11 cellular contexts compared by ENCODE assay signal in the genomic region with DNA sequence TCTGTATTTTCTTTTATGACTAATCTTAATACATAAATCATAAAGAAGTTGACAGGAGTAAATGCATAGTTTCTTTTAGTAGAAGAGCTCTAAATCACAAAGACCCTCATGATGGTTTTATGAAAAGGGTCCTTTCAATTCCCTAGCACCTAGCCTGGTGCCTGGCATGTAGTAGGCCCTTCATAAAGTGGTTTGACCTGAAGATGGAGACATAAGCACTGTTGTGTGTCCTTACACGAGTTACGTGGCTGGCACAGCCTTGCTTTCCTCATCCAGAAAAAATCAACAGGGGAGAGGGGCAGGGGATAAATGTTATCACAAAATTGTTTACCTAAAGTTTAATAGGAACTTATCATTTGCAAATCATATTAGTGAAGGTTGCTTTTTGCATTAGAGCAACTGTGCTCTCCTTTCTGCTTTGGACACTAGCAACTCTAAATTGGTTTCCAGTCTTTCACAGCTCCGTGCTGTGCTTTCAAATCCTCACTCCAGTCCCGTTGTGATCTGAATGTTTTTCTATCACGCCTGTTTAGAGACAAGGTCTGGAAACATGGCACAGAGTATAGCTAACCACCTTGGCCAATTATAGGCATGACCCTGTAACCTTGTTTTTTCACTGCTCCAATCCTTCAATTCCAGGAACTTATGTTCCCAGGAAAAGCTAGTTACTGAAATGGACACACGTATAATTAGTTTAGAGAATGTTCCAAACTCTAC. TPM values are rescaled to one million over a fixed set of nuclear protein-coding genes. Genes with fewer than 3 reads are reported as not detected.
DNase-seq lines count a peak whose midpoint lies in the region; FAIRE-seq and TF ChIP-seq lines count a peak whose summit lies in the region.
"Had no signal": no experiment of that assay in that cellular context is flagged by ENCODE, and none has a peak within 500 bp of the region (broad histone marks: within the 10 kb centered on the region; RNA-seq: fewer than 3 reads in every experiment).

No MANE protein-coding gene starts in this region.

- no peaks in the 10 kb centered on the region for H3K27me3 Mint-ChIP-seq in chondrocyte (ENCODE audit: low read depth)

- H3K9me3 Mint-ChIP-seq in chondrocyte (ENCODE audit: low read depth), result no peaks in the 10 kb centered on the region
- H3K9me3 Mint-ChIP-seq: nephron had no signal

- H3K4me3 Mint-ChIP-seq in chondrocyte (ENCODE audit: unreplicated experiment), result no peak overlapping the region
- H3K4me3 Mint-ChIP-seq: nephron had no signal

- peaks cover 6% of the 10 kb centered on the region for H4K20me1 ChIP-seq in keratinocyte (ENCODE audit: control insufficient read depth, extremely low read depth, insufficient read depth, low read length)

- no peak overlapping the region for H3K27ac Mint-ChIP-seq in chondrocyte (ENCODE audit: unreplicated experiment)

- H3K4me3 ChIP-seq in keratinocyte (ENCODE audit: control insufficient read depth in 2 of 3, extremely low read depth in 1 of 3, insufficient read depth in 2 of 3, low read depth in 1 of 3, low read length in 3 of 3) (no peak overlapping the region), uterus (no peak overlapping the region)

- no peak for TF ChIP-seq POLR2A in uterus (IDR thresholded peaks at IDR 0.05)

- H2AFZ ChIP-seq in keratinocyte (ENCODE audit: control insufficient read depth, low read length), result no peak overlapping the region

- no peaks in the 10 kb centered on the region for H3K36me3 Mint-ChIP-seq in chondrocyte (ENCODE audit: low read depth)

- no peak overlapping the region for H3K4me2 ChIP-seq in keratinocyte (ENCODE audit: control insufficient read depth, extremely low read depth, insufficient read depth, low read depth, low read length)

- H3K9me1 ChIP-seq in keratinocyte (ENCODE audit: control insufficient read depth, extremely low read depth, insufficient read depth, low read length), result no peaks in the 10 kb centered on the region

- dilution Hi-C loops in keratinocyte (cut with MboI; ENCODE audit: extremely low pct_ligation_motif_present, low sequenced_read_pairs), result no loop called here

- TF ChIP-seq CTCF in chondrocyte (IDR thresholded peaks at IDR 0.05) (peak; percentile 58), keratinocyte (optimal IDR thresholded peaks at IDR 0.05 in 1 of 3, IDR thresholded peaks at IDR 0.05 in 1 of 3, conservative IDR thresholded peaks at IDR 0.05 in 1 of 3; ENCODE audit: extremely low read depth in 1 of 3, insufficient read depth in 2 of 3, low read length in 3 of 3) (peak in 2 of 3 experiments; percentile 9 to 51), uterus (IDR thresholded peaks at IDR 0.05) (peak in 1 of 4 experiments; percentile 19)

- H3K9me3 ChIP-seq in keratinocyte (ENCODE audit: control insufficient read depth, low read depth, low read length), result no peaks in the 10 kb centered on the region
- no peaks in the 10 kb centered on the region for H3K9me3 ChIP-seq in uterus

- H3K4me1 Mint-ChIP-seq in chondrocyte (ENCODE audit: low read depth), result peaks cover 3% of the 10 kb centered on the region
- H3K4me1 Mint-ChIP-seq: nephron had no signal

- H3K9ac ChIP-seq in keratinocyte (ENCODE audit: control insufficient read depth, extremely low read depth, insufficient read depth, low read length), result no peak overlapping the region

- H3K27me3 ChIP-seq in keratinocyte (ENCODE audit: control insufficient read depth, extremely low read depth, insufficient read depth, low read length) (no peaks in the 10 kb centered on the region), uterus (no peaks in the 10 kb centered on the region)

- DNase-seq in NCI-H82 (lab: John Stamatoyannopoulos, UW), result peak; percentile 14
- no peak for DNase-seq in NCI-H82 treated with DMSO at 0.1 percent for 48 hours (lab: John Stamatoyannopoulos, UW; ENCODE audit: unreplicated experiment)
- DNase-seq in chondrocyte (ENCODE audit: low spot score), result no peak
- no peak for DNase-seq in keratinocyte (ENCODE audit: low read depth, low spot score)
- no peak for DNase-seq in uterus
- no peak for DNase-seq in cerebellum (ENCODE audit: low spot score)
- DNase-seq in COR-L47 (lab: John Stamatoyannopoulos, UW), result no peak
- DNase-seq in HPDE6-E6E7 (ENCODE audit: extremely low spot score), result no peak
- DNase-seq: activated effector memory CD4-positive, alpha-beta T cell treated with anti-CD3 and anti-CD28 coated beads, Interleukin-2, amount 50 U/mL, for 16 hours had no signal

- intact Hi-C loops in uterus (cut with DNase I; ENCODE audit: low total_unique reads), result loop anchor here (5.0 kb wide), 1 partner anchor 158 kb away; no protein-coding TSS in a partner anchor

- no peaks in the 10 kb centered on the region for H3K36me3 ChIP-seq in keratinocyte (ENCODE audit: control insufficient read depth in 2 of 2, extremely low read depth in 1 of 2, insufficient read depth in 2 of 2, low read length in 2 of 2)
- H3K36me3 ChIP-seq in uterus, result no peaks in the 10 kb centered on the region

- H3K4me1 ChIP-seq in keratinocyte (ENCODE audit: control insufficient read depth, extremely low read depth, insufficient read depth, low read length) (peaks cover 24% of the 10 kb centered on the region), uterus (no peaks in the 10 kb centered on the region)

- H3K79me2 ChIP-seq in keratinocyte (ENCODE audit: control insufficient read depth, insufficient read depth, low read length), result no peaks in the 10 kb centered on the region

- no peak overlapping the region for H3K27ac ChIP-seq in keratinocyte (ENCODE audit: control insufficient read depth, insufficient read depth, low read length)
- H3K27ac ChIP-seq in uterus, result peak overlapping the region; percentile 3 to 39
- H3K27ac ChIP-seq: HL-60 had no signal

- FAIRE-seq in keratinocyte (lab: Jason Lieb, UNC), result no peak

RNA-seq across cellular contexts. Expression of a gene that starts 55.7 kb away (rescaled TPM):
- total RNA-seq in chondrocyte (13.7 to 32.9 TPM (median 14.0 TPM) in 3 replicates), uterus (100 to 1,000 TPM in 1 of 4 donors, 10 to 100 TPM in 3; 36.2 to 338 (median 69.0) TPM), cerebellum (55.9 TPM)
- polyA plus RNA-seq in keratinocyte, result 17.1 to 24.7 TPM (median 19.7 TPM) in 3 replicates
- 1.9 TPM for polyA plus RNA-seq in keratinocyte (2011; ENCODE audit: low read depth)
- 13.7 and 17.9 TPM in 2 replicates for polyA plus RNA-seq in keratinocyte (2011; cell fraction: cytosol; rRNA removed)
- 12.2 and 15.1 TPM in 2 replicates for polyA plus RNA-seq in keratinocyte (2011; cell fraction: nucleus; rRNA removed)
- polyA plus RNA-seq in keratinocyte (2012; ENCODE audit: low replicate concordance), result 8.2 and 16.0 TPM in 2 replicates
- 20.1 to 59.1 TPM (median 50.1 TPM) in 3 replicates for polyA minus RNA-seq in keratinocyte
- polyA minus RNA-seq in keratinocyte (2011; cell fraction: cytosol; rRNA and poly(A)+ RNA removed), result 10.7 TPM
- 43.6 and 84.3 TPM in 2 replicates for polyA minus RNA-seq in keratinocyte (2011; cell fraction: nucleus; rRNA and poly(A)+ RNA removed)
